Comparison of ENCODE assay signal across 18 cellular contexts in the genomic region with DNA sequence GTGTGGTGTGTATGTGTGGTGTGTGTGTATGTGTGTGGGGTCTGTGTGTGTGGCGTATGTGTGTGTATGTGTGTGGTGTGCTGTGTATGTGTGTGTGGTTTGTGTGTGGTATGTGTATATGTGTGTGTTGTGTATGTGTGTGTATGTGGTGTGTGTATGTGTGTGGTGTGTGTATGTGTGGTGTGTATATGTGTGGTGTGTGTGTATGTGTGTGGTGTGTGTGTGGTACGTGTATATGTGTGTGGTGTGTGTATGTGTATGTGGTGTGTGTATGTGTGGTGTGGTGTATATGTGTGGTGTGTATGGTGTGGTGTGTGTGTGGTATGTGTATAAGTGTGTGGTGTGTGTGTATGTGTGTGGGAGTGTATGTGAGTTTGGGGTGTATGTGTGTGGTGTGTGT.
DNase-seq lines count a peak whose midpoint lies in the region; ATAC-seq, FAIRE-seq and TF ChIP-seq lines count a peak whose summit lies in the region.
"Had no signal": no experiment of that assay in that cellular context is flagged by ENCODE, and none has a peak within 500 bp of the region (broad histone marks: within the 10 kb centered on the region; RNA-seq: fewer than 3 reads in every experiment).

No MANE protein-coding gene starts in this region.

- H4K20me1 ChIP-seq in IMR-90 (ENCODE audit: insufficient read depth, low read length) (no peaks in the 10 kb centered on the region), H1 (replicated peaks in 1 of 2; ENCODE audit: control insufficient read depth in 1 of 2, insufficient read depth in 2 of 2, low read length in 2 of 2) (peaks cover 0 to 16% of the 10 kb centered on the region in 2 experiments)
- H4K20me1 ChIP-seq: BLaER1 treated with 17β-estradiol and CSF1 and Interleukin-3, amounts not matched to agents 10 nM and 100 nM had no signal

- H2AK9ac ChIP-seq in IMR-90 (replicated peaks; ENCODE audit: low read depth, low read length, poor library complexity): no peak overlapping the region

- H3K4me3 Mint-ChIP-seq in CD4-positive, alpha-beta T cell: no peak overlapping the region
- H3K4me3 Mint-ChIP-seq: B cell; CD8-positive, alpha-beta memory T cell; IgD-negative memory B cell had no signal

- intact Hi-C loops in IMR-90 (cut with micrococcal nuclease): no loop called here
- intact Hi-C loops in upper lobe of right lung (cut with DNase I): no loop called here
- intact Hi-C loops in CD4-positive, alpha-beta T cell (cut with DNase I, micrococcal nuclease): no loop called here

- H4K8ac ChIP-seq in IMR-90 (ENCODE audit: low read depth in 2 of 2, low read length in 2 of 2): no peak overlapping the region
- no peak overlapping the region; the same call in 1 of the 2 replicates for H4K8ac ChIP-seq in H1 (ENCODE audit: extremely low read depth, insufficient read depth, low read length)
- no peak overlapping the region for H4K8ac ChIP-seq in mesenchymal stem cell (ENCODE audit: low read length)

- H3K9me1 ChIP-seq in IMR-90 (ENCODE audit: insufficient read depth, low read length): no peaks in the 10 kb centered on the region

- H3K9me3 ChIP-seq in IMR-90 (ENCODE audit: control insufficient read depth, insufficient read depth, low read length) (peaks cover 41% of the 10 kb centered on the region), H1 (ENCODE audit: insufficient read depth in 2 of 2, low read depth in 1 of 2, low read length in 1 of 2) (peaks cover 3 to 14% of the 10 kb centered on the region in 2 experiments; a peak in 3 of 4 replicates), mesenchymal stem cell (ENCODE audit: control insufficient read depth, low read length) (peaks cover 6% of the 10 kb centered on the region), upper lobe of right lung (no peaks in the 10 kb centered on the region)
- H3K9me3 ChIP-seq in CD4-positive, alpha-beta T cell (ENCODE audit: control insufficient read depth, low read length): no peaks in the 10 kb centered on the region
- H3K9me3 ChIP-seq: HAP-1 had no signal

- peaks cover 18% of the 10 kb centered on the region; the same call in 1 of the 2 replicates for H3K23me2 ChIP-seq in H1 (ENCODE audit: low read depth, low read length)

- no peak overlapping the region for H3K4ac ChIP-seq in IMR-90 (ENCODE audit: low read depth, low read length)
- H3K4ac ChIP-seq in H1 (replicated peaks; ENCODE audit: insufficient read length, low read depth, low read length): no peak overlapping the region
- H3K4ac ChIP-seq in mesenchymal stem cell (ENCODE audit: low read depth in 1 of 2, low read length in 2 of 2): no peak overlapping the region

- H3K18ac ChIP-seq in IMR-90 (ENCODE audit: low read depth, low read length) (no peak overlapping the region), H1 (ENCODE audit: extremely low read depth, low read length) (no peak overlapping the region), mesenchymal stem cell (ENCODE audit: low read depth in 1 of 2, low read length in 2 of 2) (no peak overlapping the region)

- H2BK20ac ChIP-seq in IMR-90 (ENCODE audit: low read depth, low read length): no peak overlapping the region
- H2BK20ac ChIP-seq in H1 (ENCODE audit: low read length): no peak overlapping the region

- H3K27ac ChIP-seq in IMR-90 (ENCODE audit: insufficient read depth, low read length) (no peak overlapping the region), H1 (ENCODE audit: low read depth, low read length) (no peak overlapping the region), mesenchymal stem cell (ENCODE audit: low read length, poor library complexity, severe bottlenecking) (no peak overlapping the region), upper lobe of right lung (no peak overlapping the region), substantia nigra (ENCODE audit: low read depth, low read length, poor library complexity, severe bottlenecking) (no peak overlapping the region)
- no peak overlapping the region for H3K27ac ChIP-seq in CD4-positive, alpha-beta T cell (ENCODE audit: low read depth, low read length)
- H3K27ac ChIP-seq: BLaER1 treated with 17β-estradiol and CSF1 and Interleukin-3, amounts not matched to agents 10 nM and 100 nM; HL-60 had no signal

- H3K4me3 ChIP-seq in IMR-90 (ENCODE audit: insufficient read depth, low read depth, low read length) (no peak overlapping the region), H1 (ENCODE audit: extremely low read depth in 1 of 4, insufficient read depth in 2 of 4, low read depth in 3 of 4, low read length in 4 of 4) (no peak overlapping the region), mesenchymal stem cell (ENCODE audit: insufficient read depth in 1 of 2, low read depth in 1 of 2, low read length in 2 of 2) (no peak overlapping the region), upper lobe of right lung (no peak overlapping the region)
- H3K4me3 ChIP-seq: BLaER1 treated with 17β-estradiol and CSF1 and Interleukin-3, amounts not matched to agents 10 nM and 100 nM; GM12878; HAP-1 had no signal

- H3K4me1 ChIP-seq in IMR-90 (ENCODE audit: control insufficient read depth, insufficient read depth, low read length): no peaks in the 10 kb centered on the region
- H3K4me1 ChIP-seq in H1 (replicated peaks in 1 of 4; ENCODE audit: control insufficient read depth in 3 of 4, insufficient read depth in 4 of 4, low read length in 3 of 4): no peaks in the 10 kb centered on the region
- H3K4me1 ChIP-seq in mesenchymal stem cell (ENCODE audit: control insufficient read depth, insufficient read depth, low read depth, low read length): peaks cover 5% of the 10 kb centered on the region
- no peaks in the 10 kb centered on the region for H3K4me1 ChIP-seq in upper lobe of right lung
- H3K4me1 ChIP-seq: BLaER1 treated with 17β-estradiol and CSF1 and Interleukin-3, amounts not matched to agents 10 nM and 100 nM; HAP-1 had no signal

- H2BK5ac ChIP-seq in IMR-90 (ENCODE audit: low read depth, low read length, poor library complexity, severe bottlenecking) (peak overlapping the region; percentile 97), H1 (ENCODE audit: low read depth, low read length) (no peak overlapping the region), mesenchymal stem cell (ENCODE audit: low read depth, low read length, poor library complexity, severe bottlenecking) (no peak overlapping the region)

- H2BK15ac ChIP-seq in IMR-90 (ENCODE audit: low read depth, low read length) (no peak overlapping the region), H1 (ENCODE audit: low read length) (no peak overlapping the region), mesenchymal stem cell (ENCODE audit: low read depth, poor library complexity, severe bottlenecking) (no peak overlapping the region)

- no peak overlapping the region for H3K23ac ChIP-seq in IMR-90 (ENCODE audit: low read depth, low read length)
- H3K23ac ChIP-seq in H1 (ENCODE audit: insufficient read length): no peak overlapping the region
- no peak overlapping the region for H3K23ac ChIP-seq in mesenchymal stem cell (ENCODE audit: low read length in 2 of 2)

- POLR2A ChIA-PET in IMR-90 (lab: Charles Lee; ENCODE audit: unreplicated experiment) (no interaction called here), H1 (lab: Charles Lee; ENCODE audit: partially characterized antibody) (no interaction called here)
- POLR2A ChIA-PET in CD4-positive, alpha-beta T cell (lab: Charles Lee): no interaction called here

- no peak overlapping the region for H3K14ac ChIP-seq in IMR-90 (replicated peaks; ENCODE audit: low read depth, low read length)
- no peak overlapping the region for H3K14ac ChIP-seq in H1 (ENCODE audit: insufficient read length)
- H3K14ac ChIP-seq in mesenchymal stem cell (ENCODE audit: low read length in 2 of 2): no peak overlapping the region

- H4K5ac ChIP-seq in IMR-90 (ENCODE audit: low read depth, low read length): no peak overlapping the region
- H4K5ac ChIP-seq in H1 (ENCODE audit: insufficient read length, low read depth, low read length): no peak overlapping the region

- 79% methylated on average over 2 of the region's 2 CpGs; no CpG with 5 or more reads in 1 of the 2 experiments for WGBS in IMR-90 (ENCODE audit: extremely low coverage in 2 of 2, insufficient read length in 1 of 2), 2 experiments
- WGBS in H1 (ENCODE audit: extremely low coverage in 1 of 2, insufficient coverage in 1 of 2, insufficient read length in 1 of 2, insufficient replicate concordance in 2 of 2, low coverage in 1 of 2, low lambda C conversion rate in 2 of 2, missing lambda C conversion rate in 1 of 2), 2 experiments: 79% methylated on average over 2 of the region's 2 CpGs; no CpG with 5 or more reads in 1 of the 2 experiments
- 82% methylated on average over 2 of the region's 2 CpGs for WGBS in mesenchymal stem cell

- H3K4me1 Mint-ChIP-seq in CD4-positive, alpha-beta T cell (ENCODE audit: low read depth): no peaks in the 10 kb centered on the region
- H3K4me1 Mint-ChIP-seq: B cell; CD8-positive, alpha-beta memory T cell; IgD-negative memory B cell had no signal

- no peak overlapping the region for H2BK12ac ChIP-seq in H1 (ENCODE audit: low read depth, low read length)
- no peak overlapping the region for H2BK12ac ChIP-seq in mesenchymal stem cell (ENCODE audit: low read length in 2 of 2)

- BruUV-seq in IMR-90 (replicated peaks; lab: Mats Ljungman, UMichigan): no TSS peak

- TF ChIP-seq POLR2A in IMR-90 (IDR thresholded peaks at IDR 0.05; ENCODE audit: low read depth, low read length): no peak
- no peak for TF ChIP-seq POLR2A in H1 (IDR thresholded peaks at IDR 0.05; ENCODE audit: control extremely low read depth in 1 of 2, low read depth in 2 of 2, low read length in 2 of 2)

- H3K79me1 ChIP-seq in IMR-90 (ENCODE audit: low read depth in 1 of 2, low read length in 2 of 2) (no peaks in the 10 kb centered on the region), H1 (ENCODE audit: low read depth, low read length) (peaks cover 7% of the 10 kb centered on the region), mesenchymal stem cell (replicated peaks; ENCODE audit: low read length, poor library complexity, severe bottlenecking) (no peaks in the 10 kb centered on the region)

- H2BK120ac ChIP-seq in IMR-90 (ENCODE audit: low read depth, low read length) (no peak overlapping the region), H1 (replicated peaks; ENCODE audit: low read depth, low read length) (no peak overlapping the region), mesenchymal stem cell (ENCODE audit: low read depth, low read length) (no peak overlapping the region)

- H2AK5ac ChIP-seq in IMR-90 (ENCODE audit: low read depth, low read length) (no peak overlapping the region), H1 (ENCODE audit: low read depth, low read length) (peak overlapping the region; percentile 91; the same call in 1 of the 2 replicates), mesenchymal stem cell (ENCODE audit: low read length, severe bottlenecking) (no peak overlapping the region)

- FAIRE-seq in H1 (lab: Jason Lieb, UNC): no peak
- FAIRE-seq: GM12878 had no signal

- no peak for DNase-seq in IMR-90
- no peak for DNase-seq in H1 (ENCODE audit: low read depth in 1 of 2, low spot score in 2 of 2)
- no peak for DNase-seq in mesenchymal stem cell
- no peak for DNase-seq in upper lobe of right lung
- no peak for DNase-seq in substantia nigra (lab: John Stamatoyannopoulos, UW)
- DNase-seq in CD4-positive, alpha-beta T cell: no peak
- DNase-seq: CD8-positive, alpha-beta memory T cell; COR-L47; DMS 273 treated with DMSO at 0.1 percent for 48 hours; DMS53; DND-41; EL had no signal

- CTCF ChIA-PET in IMR-90 (lab: Yijun Ruan, JAX): no interaction called here
- CTCF ChIA-PET in H1 (lab: Charles Lee; ENCODE audit: partially characterized antibody): interaction anchor here (0.9 to 1.5 kb wide), 4 partner anchors 33 to 224 kb away, joined by 3 to 4 read pairs (median 4); no protein-coding TSS in a partner anchor
- CTCF ChIA-PET in CD4-positive, alpha-beta T cell (lab: Charles Lee): no interaction called here

- H3K4me2 ChIP-seq in IMR-90 (ENCODE audit: low read depth, low read length) (no peak overlapping the region), H1 (ENCODE audit: insufficient read depth in 1 of 2, low read depth in 2 of 2, low read length in 2 of 2) (no peak overlapping the region), mesenchymal stem cell (ENCODE audit: low read length, poor library complexity, severe bottlenecking) (no peak overlapping the region)
- H3K4me2 ChIP-seq: BLaER1 treated with 17β-estradiol and CSF1 and Interleukin-3, amounts not matched to agents 10 nM and 100 nM had no signal

- peaks cover 2% of the 10 kb centered on the region for H3K9me3 Mint-ChIP-seq in CD4-positive, alpha-beta T cell

- H3K9ac ChIP-seq in IMR-90 (ENCODE audit: low read depth, low read length): no peak overlapping the region
- peak overlapping the region in 1 of 4 experiments; percentile 1; a peak in 1 of 7 replicates for H3K9ac ChIP-seq in H1 (replicated peaks in 1 of 4; ENCODE audit: extremely low read depth in 1 of 4, low read depth in 3 of 4, low read length in 3 of 4)
- H3K9ac ChIP-seq in mesenchymal stem cell (ENCODE audit: low read length): no peak overlapping the region
- H3K9ac ChIP-seq: BLaER1 treated with 17β-estradiol and CSF1 and Interleukin-3, amounts not matched to agents 10 nM and 100 nM had no signal

- no peaks in the 10 kb centered on the region for H3K27me3 Mint-ChIP-seq in CD4-positive, alpha-beta T cell
- H3K27me3 Mint-ChIP-seq: B cell; CD8-positive, alpha-beta memory T cell; IgD-negative memory B cell had no signal

- H4K91ac ChIP-seq in IMR-90 (ENCODE audit: insufficient read depth, low read depth, low read length) (no peak overlapping the region), H1 (replicated peaks; ENCODE audit: insufficient read length, low read length) (peak overlapping the region; percentile 91), mesenchymal stem cell (ENCODE audit: low read length) (no peak overlapping the region)

- dilution Hi-C loops in IMR-90 (cut with HindIII; ENCODE audit: low sequenced_read_pairs, unreplicated experiment): no loop called here

- no peak overlapping the region for H3K27ac Mint-ChIP-seq in CD4-positive, alpha-beta T cell
- H3K27ac Mint-ChIP-seq: B cell; CD8-positive, alpha-beta memory T cell; IgD-negative memory B cell had no signal

- H3K27me3 ChIP-seq in IMR-90 (ENCODE audit: control insufficient read depth, insufficient read depth, low read length): no peaks in the 10 kb centered on the region
- no peaks in the 10 kb centered on the region for H3K27me3 ChIP-seq in H1 (replicated peaks in 1 of 4; ENCODE audit: control insufficient read depth in 3 of 4, extremely low read depth in 1 of 4, insufficient read depth in 3 of 4, low read length in 3 of 4)
- no peaks in the 10 kb centered on the region for H3K27me3 ChIP-seq in mesenchymal stem cell (ENCODE audit: control insufficient read depth in 1 of 2, insufficient read depth in 1 of 2, low read length in 2 of 2)
- no peaks in the 10 kb centered on the region for H3K27me3 ChIP-seq in upper lobe of right lung
- no peaks in the 10 kb centered on the region for H3K27me3 ChIP-seq in CD4-positive, alpha-beta T cell (ENCODE audit: control insufficient read depth, insufficient read depth, low read length)
- H3K27me3 ChIP-seq: BLaER1 treated with 17β-estradiol and CSF1 and Interleukin-3, amounts not matched to agents 10 nM and 100 nM had no signal

- H3K56ac ChIP-seq in IMR-90 (ENCODE audit: extremely low read depth, insufficient read depth, low read length): no peak overlapping the region
- peak overlapping the region; percentile 100 for H3K56ac ChIP-seq in H1 (replicated peaks; ENCODE audit: insufficient read length, low read depth, low read length)

- no peak overlapping the region for H2AFZ ChIP-seq in IMR-90 (replicated peaks; ENCODE audit: low read length, poor library complexity)
- no peak overlapping the region for H2AFZ ChIP-seq in H1 (ENCODE audit: low read length)
- H2AFZ ChIP-seq in mesenchymal stem cell (ENCODE audit: low read depth, low read length): peak overlapping the region; percentile 19

- TF ChIP-seq CTCF in IMR-90 (conservative IDR thresholded peaks at IDR 0.05; ENCODE audit: low read depth, low read length) (no peak), H1 (IDR thresholded peaks at IDR 0.05; ENCODE audit: control extremely low read depth in 1 of 3, insufficient read depth in 1 of 3, low read depth in 1 of 3, low read length in 3 of 3) (no peak), upper lobe of right lung (IDR thresholded peaks at IDR 0.05) (no peak)
- TF ChIP-seq CTCF in CD4-positive, alpha-beta T cell (IDR thresholded peaks at IDR 0.05): no peak

- TF ChIP-seq RAD21 in IMR-90 (IDR thresholded peaks at IDR 0.05; ENCODE audit: low read length) (no peak), H1 (IDR thresholded peaks at IDR 0.05 in 1 of 2, conservative IDR thresholded peaks at IDR 0.05 in 1 of 2; ENCODE audit: low read depth in 2 of 2, low read length in 2 of 2) (no peak)

- no peaks in the 10 kb centered on the region for H3K36me3 ChIP-seq in IMR-90 (ENCODE audit: control insufficient read depth, insufficient read depth, low read length)
- no peaks in the 10 kb centered on the region; a peak in 1 of 8 replicates for H3K36me3 ChIP-seq in H1 (ENCODE audit: control insufficient read depth in 2 of 4, insufficient read depth in 4 of 4, low read length in 3 of 4)
- no peaks in the 10 kb centered on the region for H3K36me3 ChIP-seq in mesenchymal stem cell (ENCODE audit: control insufficient read depth in 1 of 2, insufficient read depth in 2 of 2, low read depth in 1 of 2, low read length in 2 of 2)
- no peaks in the 10 kb centered on the region for H3K36me3 ChIP-seq in upper lobe of right lung
- H3K36me3 ChIP-seq: BLaER1 treated with 17β-estradiol and CSF1 and Interleukin-3, amounts not matched to agents 10 nM and 100 nM; HAP-1 had no signal

- ATAC-seq in IMR-90 (ENCODE audit: low read depth) (no peak), upper lobe of right lung (peak; percentile 19)
- ATAC-seq in CD4-positive, alpha-beta T cell (ENCODE audit: poor library complexity): no peak
- ATAC-seq: GM12878 had no signal

- no peaks in the 10 kb centered on the region for H3K36me3 Mint-ChIP-seq in CD4-positive, alpha-beta T cell (ENCODE audit: low read depth)
- H3K36me3 Mint-ChIP-seq: CD8-positive, alpha-beta memory T cell had no signal

- no peak for TF ChIP-seq EP300 in H1 (IDR thresholded peaks at IDR 0.05; ENCODE audit: borderline replicate concordance in 1 of 2, low read depth in 2 of 2, low read length in 2 of 2)

- peaks cover 0 to 3% of the 10 kb centered on the region in 2 experiments; a peak in 1 of 4 replicates for H3K79me2 ChIP-seq in H1 (ENCODE audit: control insufficient read depth in 1 of 2, insufficient read depth in 2 of 2, low read length in 2 of 2)

- in situ Hi-C loops in IMR-90 (cut with MboI; ENCODE audit: low sequenced_read_pairs): no loop called here
